In genomic region chr6:169096326-169096882, GRCh38 we compare ENCODE assay signal across 29 cellular contexts.
DNase-seq lines count a peak whose midpoint lies in the region; ATAC-seq, FAIRE-seq and TF ChIP-seq lines count a peak whose summit lies in the region.
"Had no signal": no experiment of that assay in that cellular context is flagged by ENCODE, and none has a peak within 500 bp of the region (broad histone marks: within the 10 kb centered on the region; RNA-seq: fewer than 3 reads in every experiment).

No MANE protein-coding gene starts in this region.

- intact Hi-C loops in A673 (cut with micrococcal nuclease; ENCODE audit: unreplicated experiment), result no loop called here
- intact Hi-C loops in K562 (cut with micrococcal nuclease), result no loop called here

- H3K27ac ChIP-seq in A673 (ENCODE audit: low read depth, low read length, poor library complexity, severe bottlenecking) (no peak overlapping the region), K562 (ENCODE audit: extremely low read depth, low read depth, low read length) (no peak overlapping the region)
- H3K27ac ChIP-seq: A549, adrenal gland, BLaER1, right atrium auricular region, testis, uterus had no signal

- peaks cover 2% of the 10 kb centered on the region for H3K9me1 ChIP-seq in K562 (ENCODE audit: control insufficient read depth, insufficient read depth, low read length)

- H3K27me3 ChIP-seq in A673 (replicated peaks; ENCODE audit: insufficient read depth, low read depth, low read length, poor library complexity), result no peaks in the 10 kb centered on the region
- H3K27me3 ChIP-seq in K562 (ENCODE audit: control insufficient read depth in 2 of 2, insufficient read depth in 2 of 2, low read length in 2 of 2), result no peaks in the 10 kb centered on the region; a peak in 1 of 5 replicates
- H3K27me3 ChIP-seq: adrenal gland, BLaER1, ovary, right atrium auricular region, testis, uterus had no signal

- H3K79me2 ChIP-seq in K562 (ENCODE audit: control insufficient read depth, insufficient read depth, low read length), result no peaks in the 10 kb centered on the region

- no peak for TF ChIP-seq RAD21 in K562 (CRISPR knock-in tag; conservative IDR thresholded peaks at IDR 0.05 in 1 of 2, IDR thresholded peaks at IDR 0.05 in 1 of 2)

- 0 out of 3 replicates have a peak, but pooled peaks have one; percentile 56 for ATAC-seq in K562
- ATAC-seq: A549; activated T-cell treated with anti-CD3 and anti-CD28 coated beads, Interleukin-2, amount 50 U/mL, for 72 hours had no signal

- BruUV-seq in A673 (replicated peaks; lab: Mats Ljungman, UMichigan) (no TSS peak), K562 (replicated peaks; lab: Mats Ljungman, UMichigan) (no TSS peak)

- H3K4me1 ChIP-seq in A673 (ENCODE audit: insufficient read depth, low read length, poor library complexity, severe bottlenecking) (no peaks in the 10 kb centered on the region), K562 (replicated peaks in 1 of 2; ENCODE audit: control insufficient read depth in 2 of 2, insufficient read depth in 2 of 2, low read length in 2 of 2) (no peaks in the 10 kb centered on the region)
- H3K4me1 ChIP-seq: adrenal gland, BLaER1, Caco-2, HAP-1, right atrium auricular region, uterus had no signal

- no peak overlapping the region for H3K4me3 ChIP-seq in A673 (ENCODE audit: low read depth, low read length, poor library complexity, severe bottlenecking)
- no peak overlapping the region for H3K4me3 ChIP-seq in HFF-Myc (replicated peaks; ENCODE audit: low read depth, low read length)
- no peak overlapping the region for H3K4me3 ChIP-seq in K562
- H3K4me3 ChIP-seq: A549, adrenal gland, BLaER1, HAP-1, ovary, right atrium auricular region, testis, uterus had no signal

- FAIRE-seq in K562 (lab: Jason Lieb, UNC), result no peak
- FAIRE-seq: A549, bronchial epithelial cell had no signal

- H3K9ac ChIP-seq in K562 (ENCODE audit: insufficient read depth in 1 of 2, low read depth in 2 of 2, low read length in 2 of 2), result no peak overlapping the region
- H3K9ac ChIP-seq: BLaER1, SK-N-SH had no signal

- no peaks in the 10 kb centered on the region for H3K36me3 ChIP-seq in A673 (ENCODE audit: insufficient read depth, low read length, poor library complexity, severe bottlenecking)
- H3K36me3 ChIP-seq in K562 (ENCODE audit: control insufficient read depth, insufficient read depth, low read length), result no peaks in the 10 kb centered on the region
- H3K36me3 ChIP-seq: adrenal gland, BLaER1, HAP-1, ovary, right atrium auricular region, uterus had no signal

- POLR2A ChIA-PET in A673 (lab: Charles Lee; ENCODE audit: low non-redundant PET), result no interaction called here
- POLR2A ChIA-PET in K562 (lab: Yijun Ruan, JAX), result no interaction called here

- TF ChIP-seq CTCF in A673 (conservative IDR thresholded peaks at IDR 0.05; ENCODE audit: low read depth, low read length) (0 out of 2 replicates have a peak, but pooled peaks have one; percentile 17), HFF-Myc (IDR thresholded peaks at IDR 0.05; ENCODE audit: low read depth, low read length, missing control alignments) (peak; percentile 8), K562 (IDR thresholded peaks at IDR 0.05 in 2 of 3, conservative IDR thresholded peaks at IDR 0.05 in 1 of 3; ENCODE audit: insufficient read depth in 2 of 3, low read depth in 1 of 3, low read length in 3 of 3) (0 out of 6 replicates have a peak, but pooled peaks of 1 of the 3 experiments have one; percentile 14)

- 0% methylated on average over 8 of the region's 8 CpGs for WGBS in K562 (ENCODE audit: insufficient coverage, low coverage, missing lambda C conversion rate)

- no peak overlapping the region for H3K4me2 ChIP-seq in K562 (ENCODE audit: insufficient read depth, low read length)
- H3K4me2 ChIP-seq: A549, SK-N-SH had no signal

- DNase-seq in A673 (ENCODE audit: low spot score), result no peak
- no peak for DNase-seq in HFF-Myc (ENCODE audit: extremely low read depth, low read depth)
- no peak for DNase-seq in K562 (ENCODE audit: extremely low read depth in 1 of 4, low spot score in 3 of 4)
- DNase-seq in left kidney (ENCODE audit: low read depth, low spot score), result peak; percentile 62
- no peak for DNase-seq in stimulated activated CD4-positive, alpha-beta T cell treated with anti-CD3 and anti-CD28 coated beads, Interleukin-1b, Interleukin-23, amount 100 ng/mL, for 48 hours
- no peak for DNase-seq in activated CD8-positive, alpha-beta memory T cell treated with anti-CD3 and anti-CD28 coated beads, Interleukin-2, amount 50 U/mL, for 48 hours
- DNase-seq in NCI-H510A (lab: John Stamatoyannopoulos, UW), result no peak
- DNase-seq in stimulated activated CD4-positive, alpha-beta T cell treated with anti-CD3 and anti-CD28 coated beads, Interleukin-2, amount 100 ng/mL, for 48 hours, result no peak
- DNase-seq: activated CD4-positive, alpha-beta T cell treated with anti-CD3 and anti-CD28 coated beads for 48 hours; activated naive CD4-positive, alpha-beta T cell treated with Interleukin-2 at 50 U/mL for 16 hours; activated T-cell treated with anti-CD3 and anti-CD28 coated beads, Interleukin-2, amount 50 U/mL, for 72 hours; adrenal gland; Caco-2; DMS79 treated with DMSO at 0.1 percent for 48 hours; KG1; NCI-H1436 treated with DMSO at 0.1 percent for 48 hours; NCI-H2171 treated with DMSO at 0.1 percent for 48 hours; NCI-H526; ovary; SK-N-SH; stimulated activated CD4-positive, alpha-beta T cell treated with anti-CD3 and anti-CD28 coated beads, Interleukin-12 subunit alpha, Interleukin-12 subunit beta, amount 100 ng/mL, for 4 hours; stimulated activated naive CD4-positive, alpha-beta T cell treated with Interleukin-2 at 50 U/mL for 16 hours; testis; uterus had no signal

- TF ChIP-seq EP300 in K562 (IDR thresholded peaks at IDR 0.05; ENCODE audit: low read length), result no peak

- CTCF ChIA-PET in A673 (lab: Charles Lee) (no interaction called here), K562 (lab: Yijun Ruan, JAX; ENCODE audit: low intra/inter-chr PET ratio) (no interaction called here)

- no peaks in the 10 kb centered on the region for H4K20me1 ChIP-seq in K562 (replicated peaks; ENCODE audit: control insufficient read depth, insufficient read depth, low read length)
- H4K20me1 ChIP-seq: BLaER1 had no signal

- H3K9me3 ChIP-seq in A673 (ENCODE audit: low read depth, low read length, poor library complexity, severe bottlenecking), result no peaks in the 10 kb centered on the region
- no peaks in the 10 kb centered on the region for H3K9me3 ChIP-seq in K562 (replicated peaks; ENCODE audit: control insufficient read depth, insufficient read depth, low read depth, low read length)
- H3K9me3 ChIP-seq: adrenal gland, Caco-2, HAP-1, ovary, SK-N-SH, testis, uterus had no signal

- in situ Hi-C loops in K562 (cut with MboI), result no loop called here

- no peak for TF ChIP-seq POLR2A in K562 (conservative IDR thresholded peaks at IDR 0.05)

- no peak overlapping the region for H2AFZ ChIP-seq in K562 (ENCODE audit: low read depth, low read length)

TF ChIP-seq in K562, 482 proteins besides CTCF, POLR2A, EP300 and RAD21 (continues in another document):
- TF ChIP-seq KAT7 (CRISPR knock-in tag; IDR thresholded peaks at IDR 0.05; ENCODE audit: borderline replicate concordance) (no peak), ZNF133 (CRISPR knock-in tag; IDR thresholded peaks at IDR 0.05) (no peak), ZSCAN29 (IDR thresholded peaks at IDR 0.05) (no peak), SNAPC5 (CRISPR knock-in tag; IDR thresholded peaks at IDR 0.05) (no peak), ERF (CRISPR knock-in tag; IDR thresholded peaks at IDR 0.05) (no peak), MTA1 (IDR thresholded peaks at IDR 0.05; ENCODE audit: borderline replicate concordance) (no peak)
- TF ChIP-seq, protein P1, sequence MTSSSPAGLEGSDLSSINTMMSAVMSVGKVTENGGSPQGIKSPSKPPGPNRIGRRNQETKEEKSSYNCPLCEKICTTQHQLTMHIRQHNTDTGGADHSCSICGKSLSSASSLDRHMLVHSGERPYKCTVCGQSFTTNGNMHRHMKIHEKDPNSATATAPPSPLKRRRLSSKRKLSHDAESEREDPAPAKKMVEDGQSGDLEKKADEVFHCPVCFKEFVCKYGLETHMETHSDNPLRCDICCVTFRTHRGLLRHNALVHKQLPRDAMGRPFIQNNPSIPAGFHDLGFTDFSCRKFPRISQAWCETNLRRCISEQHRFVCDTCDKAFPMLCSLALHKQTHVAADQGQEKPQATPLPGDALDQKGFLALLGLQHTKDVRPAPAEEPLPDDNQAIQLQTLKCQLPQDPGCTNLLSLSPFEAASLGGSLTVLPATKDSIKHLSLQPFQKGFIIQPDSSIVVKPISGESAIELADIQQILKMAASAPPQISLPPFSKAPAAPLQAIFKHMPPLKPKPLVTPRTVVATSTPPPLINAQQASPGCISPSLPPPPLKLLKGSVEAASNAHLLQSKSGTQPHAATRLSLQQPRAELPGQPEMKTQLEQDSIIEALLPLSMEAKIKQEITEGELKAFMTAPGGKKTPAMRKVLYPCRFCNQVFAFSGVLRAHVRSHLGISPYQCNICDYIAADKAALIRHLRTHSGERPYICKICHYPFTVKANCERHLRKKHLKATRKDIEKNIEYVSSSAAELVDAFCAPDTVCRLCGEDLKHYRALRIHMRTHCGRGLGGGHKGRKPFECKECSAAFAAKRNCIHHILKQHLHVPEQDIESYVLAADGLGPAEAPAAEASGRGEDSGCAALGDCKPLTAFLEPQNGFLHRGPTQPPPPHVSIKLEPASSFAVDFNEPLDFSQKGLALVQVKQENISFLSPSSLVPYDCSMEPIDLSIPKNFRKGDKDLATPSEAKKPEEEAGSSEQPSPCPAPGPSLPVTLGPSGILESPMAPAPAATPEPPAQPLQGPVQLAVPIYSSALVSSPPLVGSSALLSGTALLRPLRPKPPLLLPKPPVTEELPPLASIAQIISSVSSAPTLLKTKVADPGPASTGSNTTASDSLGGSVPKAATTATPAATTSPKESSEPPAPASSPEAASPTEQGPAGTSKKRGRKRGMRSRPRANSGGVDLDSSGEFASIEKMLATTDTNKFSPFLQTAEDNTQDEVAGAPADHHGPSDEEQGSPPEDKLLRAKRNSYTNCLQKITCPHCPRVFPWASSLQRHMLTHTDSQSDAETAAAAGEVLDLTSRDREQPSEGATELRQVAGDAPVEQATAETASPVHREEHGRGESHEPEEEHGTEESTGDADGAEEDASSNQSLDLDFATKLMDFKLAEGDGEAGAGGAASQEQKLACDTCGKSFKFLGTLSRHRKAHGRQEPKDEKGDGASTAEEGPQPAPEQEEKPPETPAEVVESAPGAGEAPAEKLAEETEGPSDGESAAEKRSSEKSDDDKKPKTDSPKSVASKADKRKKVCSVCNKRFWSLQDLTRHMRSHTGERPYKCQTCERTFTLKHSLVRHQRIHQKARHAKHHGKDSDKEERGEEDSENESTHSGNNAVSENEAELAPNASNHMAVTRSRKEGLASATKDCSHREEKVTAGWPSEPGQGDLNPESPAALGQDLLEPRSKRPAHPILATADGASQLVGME (CRISPR knock-in tag; IDR thresholded peaks at IDR 0.05), result no peak
